Comparison of ENCODE assay signal across 12 cellular contexts in genomic region chr5:143398053-143398355, GRCh38. TPM values are rescaled to one million over a fixed set of nuclear protein-coding genes. Genes with fewer than 3 reads are reported as not detected.
DNase-seq lines count a peak whose midpoint lies in the region; ATAC-seq and TF ChIP-seq lines count a peak whose summit lies in the region.
"Had no signal": no experiment of that assay in that cellular context is flagged by ENCODE, and none has a peak within 500 bp of the region (broad histone marks: within the 10 kb centered on the region; RNA-seq: fewer than 3 reads in every experiment).

No MANE protein-coding gene starts in this region.

- peaks cover 73% of the 10 kb centered on the region for H3K36me3 ChIP-seq in Karpas-422 (ENCODE audit: insufficient read depth, low read length)
- H3K36me3 ChIP-seq in naive thymus-derived CD4-positive, alpha-beta T cell (ENCODE audit: control insufficient read depth in 2 of 3, insufficient read depth in 3 of 3, low read length in 3 of 3), result peaks cover 0 to 4% (median 0%) of the 10 kb centered on the region in 3 experiments

- peaks cover 65% of the 10 kb centered on the region for H3K36me3 Mint-ChIP-seq in CD4-positive, alpha-beta T cell (ENCODE audit: low read depth)
- H3K36me3 Mint-ChIP-seq in naive thymus-derived CD4-positive, alpha-beta T cell, result peaks cover 4 to 34% (median 26%) of the 10 kb centered on the region in 5 donors
- H3K36me3 Mint-ChIP-seq in CD14-positive monocyte, result peaks cover 25 to 29% of the 10 kb centered on the region in 2 donors

- peaks cover 86% of the 10 kb centered on the region for H3K4me1 Mint-ChIP-seq in CD4-positive, alpha-beta T cell (ENCODE audit: low read depth)
- H3K4me1 Mint-ChIP-seq in naive thymus-derived CD4-positive, alpha-beta T cell, result peaks cover 55 to 91% (median 74%) of the 10 kb centered on the region in 7 donors
- peaks cover 76% of the 10 kb centered on the region for H3K4me1 Mint-ChIP-seq in CD14-positive monocyte

- H3K79me2 ChIP-seq in Karpas-422 (ENCODE audit: low read length), result peaks cover 99% of the 10 kb centered on the region

- H3K9ac ChIP-seq in Karpas-422 (ENCODE audit: low read length), result peak overlapping the region; percentile 78

- POLR2A ChIA-PET in CD4-positive, alpha-beta T cell (lab: Charles Lee), result interaction anchor here (0.7 to 1.1 kb wide), 2 partner anchors 395 to 482 kb away, joined by 3 to 4 read pairs; no protein-coding TSS in a partner anchor
- POLR2A ChIA-PET in naive thymus-derived CD4-positive, alpha-beta T cell (lab: Charles Lee), result interaction anchor here (1.3 kb wide), 1 partner anchor 38 kb away, joined by 3 read pairs; no protein-coding TSS in a partner anchor

- DNase-seq in CD4-positive, alpha-beta T cell, result no peak
- DNase-seq in Karpas-422 (peak; percentile 68), choroid plexus epithelial cell (ENCODE audit: low read depth) (no peak), CD14-positive monocyte (ENCODE audit: low spot score) (no peak), NCI-H1417 treated with DMSO at 0.1 percent for 48 hours (lab: John Stamatoyannopoulos, UW) (no peak)
- DNase-seq in naive thymus-derived CD4-positive, alpha-beta T cell, result no peak
- DNase-seq: activated effector memory CD4-positive, alpha-beta T cell treated with anti-CD3 and anti-CD28 coated beads, Interleukin-2, amount 50 U/mL, for 16 hours; kidney glomerular epithelial cell; RPMI8226; stimulated activated CD4-positive, alpha-beta T cell treated with anti-CD3 and anti-CD28 coated beads, Interleukin-2, amount 100 ng/mL, for 48 hours had no signal

- no peak for TF ChIP-seq CTCF in CD4-positive, alpha-beta T cell (IDR thresholded peaks at IDR 0.05)
- TF ChIP-seq CTCF in choroid plexus epithelial cell (conservative IDR thresholded peaks at IDR 0.05; ENCODE audit: low read depth, low read length) (no peak), CD14-positive monocyte (IDR thresholded peaks at IDR 0.05) (no peak)

- H3K27ac Mint-ChIP-seq in CD4-positive, alpha-beta T cell, result no peak overlapping the region
- no peak overlapping the region for H3K27ac Mint-ChIP-seq in naive thymus-derived CD4-positive, alpha-beta T cell
- no peak overlapping the region for H3K27ac Mint-ChIP-seq in CD14-positive monocyte

- no peak for ATAC-seq in CD4-positive, alpha-beta T cell (ENCODE audit: poor library complexity)
- no peak for ATAC-seq in naive thymus-derived CD4-positive, alpha-beta T cell
- ATAC-seq in HG02870 (IDR thresholded peaks at IDR 0.05; ENCODE audit: unreplicated experiment) (no peak), GM18909 (IDR thresholded peaks at IDR 0.05; ENCODE audit: poor library complexity, unreplicated experiment) (no peak)

- peaks cover 33% of the 10 kb centered on the region for H4K20me1 ChIP-seq in Karpas-422 (ENCODE audit: insufficient read depth, low read depth, low read length)

- H3K27ac ChIP-seq in CD4-positive, alpha-beta T cell (ENCODE audit: low read depth, low read length), result no peak overlapping the region
- peak overlapping the region; percentile 92 for H3K27ac ChIP-seq in Karpas-422 (ENCODE audit: low read length)
- no peak overlapping the region for H3K27ac ChIP-seq in naive thymus-derived CD4-positive, alpha-beta T cell (ENCODE audit: low read depth, low read length)

- H2AFZ ChIP-seq in Karpas-422 (ENCODE audit: low read length), result no peak overlapping the region

- no peaks in the 10 kb centered on the region for H3K9me3 Mint-ChIP-seq in CD4-positive, alpha-beta T cell
- H3K9me3 Mint-ChIP-seq in naive thymus-derived CD4-positive, alpha-beta T cell, result no peaks in the 10 kb centered on the region
- no peaks in the 10 kb centered on the region for H3K9me3 Mint-ChIP-seq in CD14-positive monocyte

- intact Hi-C loops in CD4-positive, alpha-beta T cell (cut with DNase I, micrococcal nuclease), result loop anchor here in 1 of 2 experiments (2.0 kb wide), 1 partner anchor 427 kb away; no protein-coding TSS in a partner anchor
- intact Hi-C loops in naive thymus-derived CD4-positive, alpha-beta T cell (cut with micrococcal nuclease), result no loop called here
- intact Hi-C loops in CD14-positive monocyte (cut with micrococcal nuclease), result no loop called here

- peak overlapping the region; percentile 68 for H3K4me3 ChIP-seq in Karpas-422 (ENCODE audit: low read length)
- peak overlapping the region; percentile 87 for H3K4me3 ChIP-seq in choroid plexus epithelial cell (ENCODE audit: low read depth, low read length)
- peak overlapping the region; percentile 78 for H3K4me3 ChIP-seq in naive thymus-derived CD4-positive, alpha-beta T cell (ENCODE audit: low read length)

- peak overlapping the region; percentile 96 for H3K4me3 Mint-ChIP-seq in CD4-positive, alpha-beta T cell
- H3K4me3 Mint-ChIP-seq in naive thymus-derived CD4-positive, alpha-beta T cell, result peak overlapping the region; percentile 77 to 97 (median 94)
- H3K4me3 Mint-ChIP-seq in CD14-positive monocyte, result peak overlapping the region in 1 of 2 donors; percentile 43

- H3K27me3 Mint-ChIP-seq in CD4-positive, alpha-beta T cell, result no peaks in the 10 kb centered on the region
- no peaks in the 10 kb centered on the region for H3K27me3 Mint-ChIP-seq in naive thymus-derived CD4-positive, alpha-beta T cell
- no peaks in the 10 kb centered on the region for H3K27me3 Mint-ChIP-seq in CD14-positive monocyte (ENCODE audit: low read depth in 3 of 3)

- peak overlapping the region; percentile 87 for H3K4me2 ChIP-seq in Karpas-422 (ENCODE audit: low read depth, low read length, poor library complexity, severe bottlenecking)

- H3K27me3 ChIP-seq in CD4-positive, alpha-beta T cell (ENCODE audit: control insufficient read depth, insufficient read depth, low read length), result no peaks in the 10 kb centered on the region
- H3K27me3 ChIP-seq in Karpas-422 (ENCODE audit: low read length), result no peaks in the 10 kb centered on the region
- H3K27me3 ChIP-seq in naive thymus-derived CD4-positive, alpha-beta T cell (ENCODE audit: control insufficient read depth in 2 of 2, insufficient read depth in 2 of 2, low read length in 2 of 2), result no peaks in the 10 kb centered on the region

- CTCF ChIA-PET in CD4-positive, alpha-beta T cell (lab: Charles Lee), result interaction anchor here (0.7 kb wide), 1 partner anchor 276 kb away, joined by 4 read pairs; no protein-coding TSS in a partner anchor
- CTCF ChIA-PET in naive thymus-derived CD4-positive, alpha-beta T cell (lab: Charles Lee), result no interaction called here

- H3K9me3 ChIP-seq in CD4-positive, alpha-beta T cell (ENCODE audit: control insufficient read depth, low read length), result no peaks in the 10 kb centered on the region
- H3K9me3 ChIP-seq in Karpas-422 (ENCODE audit: low read length), result no peaks in the 10 kb centered on the region
- no peaks in the 10 kb centered on the region for H3K9me3 ChIP-seq in naive thymus-derived CD4-positive, alpha-beta T cell (ENCODE audit: control insufficient read depth in 2 of 3, low read length in 3 of 3)

- H3K9me2 ChIP-seq in Karpas-422 (replicated peaks; ENCODE audit: insufficient read depth, low read length), result no peaks in the 10 kb centered on the region

- H3K4me1 ChIP-seq in Karpas-422 (ENCODE audit: low read length), result peaks cover 45% of the 10 kb centered on the region
- peaks cover 43 to 68% of the 10 kb centered on the region in 2 donors for H3K4me1 ChIP-seq in naive thymus-derived CD4-positive, alpha-beta T cell (ENCODE audit: control insufficient read depth in 2 of 2, insufficient read depth in 2 of 2, low read length in 2 of 2)

RNA-seq across cellular contexts. Expression of gene NR3C1, which starts 5.5 kb away (rescaled TPM):
- total RNA-seq in CD4-positive, alpha-beta T cell, result 100 to 1,000 TPM; 168 to 191 TPM
- 189 and 364 TPM in 2 replicates for total RNA-seq in Karpas-422 (2014; rRNA removed; shearing (Covaris generic); ENCODE audit: low replicate concordance)
- total RNA-seq in naive thymus-derived CD4-positive, alpha-beta T cell, result 100 to 1,000 TPM in 3 of 5 experiments, 10 to 100 TPM in 2; 68.0 to 140 (median 121) TPM
- polyA plus RNA-seq in naive thymus-derived CD4-positive, alpha-beta T cell, result 10 to 100 TPM; 86.1 to 90.2 TPM
- polyA plus RNA-seq in CD14-positive monocyte, result 10 to 100 TPM; 75.1 to 82.8 TPM
